12 cellular contexts compared by ENCODE assay signal in genomic region chr3:159860727-159861126, GRCh38. TPM values are rescaled to one million over a fixed set of nuclear protein-coding genes. Genes with fewer than 3 reads are reported as not detected.
DNase-seq lines count a peak whose midpoint lies in the region; ATAC-seq and TF ChIP-seq lines count a peak whose summit lies in the region.
"Had no signal": no experiment of that assay in that cellular context is flagged by ENCODE, and none has a peak within 500 bp of the region (broad histone marks: within the 10 kb centered on the region; RNA-seq: fewer than 3 reads in every experiment).

No MANE protein-coding gene starts in this region.

- CTCF ChIA-PET in activated CD8-positive, alpha-beta memory T cell treated with anti-CD3 and anti-CD28 coated beads, Interleukin-2, amount 10 ng/mL, durations not matched to agents 7 days and 5 days (lab: Charles Lee), result no interaction called here

- H3K27ac Mint-ChIP-seq in osteocyte (ENCODE audit: unreplicated experiment), result peak overlapping the region; percentile 82
- H3K27ac Mint-ChIP-seq in activated CD8-positive, alpha-beta memory T cell treated with anti-CD3 and anti-CD28 coated beads, Interleukin-2, amount 10 ng/mL, durations not matched to agents 7 days and 5 days, result no peak overlapping the region
- H3K27ac Mint-ChIP-seq in activated CD4-positive, alpha-beta T cell treated with anti-CD3 and anti-CD28 coated beads, Interleukin-2, amount 10 ng/mL, durations not matched to agents 24 days and 14 days, result no peak overlapping the region

- H3K27me3 ChIP-seq in H7 (ENCODE audit: control insufficient read depth, insufficient read depth, low read length), result no peaks in the 10 kb centered on the region
- H3K27me3 ChIP-seq: thyroid gland had no signal

- H3K9me3 Mint-ChIP-seq in osteocyte (ENCODE audit: unreplicated experiment), result no peaks in the 10 kb centered on the region
- H3K9me3 Mint-ChIP-seq in activated CD8-positive, alpha-beta memory T cell treated with anti-CD3 and anti-CD28 coated beads, Interleukin-2, amount 10 ng/mL, durations not matched to agents 7 days and 5 days (ENCODE audit: low read depth), result no peaks in the 10 kb centered on the region
- no peaks in the 10 kb centered on the region for H3K9me3 Mint-ChIP-seq in activated CD4-positive, alpha-beta T cell treated with anti-CD3 and anti-CD28 coated beads, Interleukin-2, amount 10 ng/mL, durations not matched to agents 24 days and 14 days
- H3K9me3 Mint-ChIP-seq: CD4-positive, CD25-positive, alpha-beta regulatory T cell had no signal

- H3K4me1 Mint-ChIP-seq in osteocyte (ENCODE audit: unreplicated experiment), result peaks cover 57% of the 10 kb centered on the region
- H3K4me1 Mint-ChIP-seq in activated CD8-positive, alpha-beta memory T cell treated with anti-CD3 and anti-CD28 coated beads, Interleukin-2, amount 10 ng/mL, durations not matched to agents 7 days and 5 days, result peaks cover 8% of the 10 kb centered on the region
- H3K4me1 Mint-ChIP-seq in activated CD4-positive, alpha-beta T cell treated with anti-CD3 and anti-CD28 coated beads, Interleukin-2, amount 10 ng/mL, durations not matched to agents 24 days and 14 days, result peaks cover 3% of the 10 kb centered on the region
- H3K4me1 Mint-ChIP-seq: CD4-positive, CD25-positive, alpha-beta regulatory T cell had no signal

- no peak for TF ChIP-seq CTCF in NB4 (IDR thresholded peaks at IDR 0.05; ENCODE audit: low read depth, low read length)
- TF ChIP-seq CTCF in choroid plexus epithelial cell (conservative IDR thresholded peaks at IDR 0.05; ENCODE audit: low read depth, low read length), result no peak
- TF ChIP-seq CTCF in osteocyte (IDR thresholded peaks at IDR 0.05), result no peak
- TF ChIP-seq CTCF in GM13977 (IDR thresholded peaks at IDR 0.05; ENCODE audit: extremely low read depth, insufficient read depth, missing control alignments), result no peak

- TF ChIP-seq POLR2A in NB4 (IDR thresholded peaks at IDR 0.05; ENCODE audit: extremely low read depth, insufficient read length), result no peak

- no peaks in the 10 kb centered on the region for H3K36me3 ChIP-seq in H7 (replicated peaks; ENCODE audit: control insufficient read depth, insufficient read depth, low read length)
- H3K36me3 ChIP-seq: thyroid gland had no signal

- no peaks in the 10 kb centered on the region for H3K27me3 Mint-ChIP-seq in osteocyte (ENCODE audit: unreplicated experiment)
- H3K27me3 Mint-ChIP-seq in activated CD8-positive, alpha-beta memory T cell treated with anti-CD3 and anti-CD28 coated beads, Interleukin-2, amount 10 ng/mL, durations not matched to agents 7 days and 5 days, result peaks cover 41% of the 10 kb centered on the region
- H3K27me3 Mint-ChIP-seq in activated CD4-positive, alpha-beta T cell treated with anti-CD3 and anti-CD28 coated beads, Interleukin-2, amount 10 ng/mL, durations not matched to agents 24 days and 14 days, result peaks cover 29% of the 10 kb centered on the region

- no peaks in the 10 kb centered on the region for H3K36me3 Mint-ChIP-seq in osteocyte (ENCODE audit: unreplicated experiment)
- H3K36me3 Mint-ChIP-seq in activated CD8-positive, alpha-beta memory T cell treated with anti-CD3 and anti-CD28 coated beads, Interleukin-2, amount 10 ng/mL, durations not matched to agents 7 days and 5 days, result no peaks in the 10 kb centered on the region
- H3K36me3 Mint-ChIP-seq in activated CD4-positive, alpha-beta T cell treated with anti-CD3 and anti-CD28 coated beads, Interleukin-2, amount 10 ng/mL, durations not matched to agents 24 days and 14 days (ENCODE audit: low read depth), result no peaks in the 10 kb centered on the region
- H3K36me3 Mint-ChIP-seq: CD4-positive, CD25-positive, alpha-beta regulatory T cell had no signal

- no peak overlapping the region for H3K4me3 Mint-ChIP-seq in osteocyte (ENCODE audit: unreplicated experiment)
- H3K4me3 Mint-ChIP-seq in activated CD8-positive, alpha-beta memory T cell treated with anti-CD3 and anti-CD28 coated beads, Interleukin-2, amount 10 ng/mL, durations not matched to agents 7 days and 5 days, result no peak overlapping the region
- no peak overlapping the region for H3K4me3 Mint-ChIP-seq in activated CD4-positive, alpha-beta T cell treated with anti-CD3 and anti-CD28 coated beads, Interleukin-2, amount 10 ng/mL, durations not matched to agents 24 days and 14 days
- H3K4me3 Mint-ChIP-seq: CD4-positive, CD25-positive, alpha-beta regulatory T cell had no signal

- intact Hi-C loops in activated CD4-positive, alpha-beta T cell treated with anti-CD3 and anti-CD28 coated beads, Interleukin-2, amount 10 ng/mL, durations not matched to agents 24 days and 14 days (cut with micrococcal nuclease), result no loop called here

- peak; percentile 40 for ATAC-seq in GM21447 (IDR thresholded peaks at IDR 0.05; ENCODE audit: unreplicated experiment)
- ATAC-seq in activated CD8-positive, alpha-beta memory T cell treated with anti-CD3 and anti-CD28 coated beads, Interleukin-2, amount 10 ng/mL, durations not matched to agents 7 days and 5 days, result no peak

- DNase-seq in NB4 (ENCODE audit: low read depth) (peak; percentile 7), choroid plexus epithelial cell (ENCODE audit: low read depth) (peak; percentile 40), osteocyte (ENCODE audit: extremely low spot score, unreplicated experiment) (no peak), GM13977 (ENCODE audit: low spot score) (no peak), H7 (no peak)
- no peak for DNase-seq in activated CD8-positive, alpha-beta memory T cell treated with anti-CD3 and anti-CD28 coated beads, Interleukin-2, amount 10 ng/mL, durations not matched to agents 7 days and 5 days
- no peak for DNase-seq in activated CD4-positive, alpha-beta T cell treated with anti-CD3 and anti-CD28 coated beads, Interleukin-2, amount 10 ng/mL, durations not matched to agents 24 days and 14 days
- DNase-seq: anterior cingulate cortex; CD4-positive, CD25-positive, alpha-beta regulatory T cell; posterior cingulate gyrus; thyroid gland had no signal

- in situ Hi-C loops in GM13977 (cut with MboI; ENCODE audit: low pct_unique_long_range_greater_than_20kb, low sequenced_read_pairs, unreplicated experiment), result no loop called here

- H3K4me3 ChIP-seq in NB4 (ENCODE audit: low read depth, low read length) (no peak overlapping the region), choroid plexus epithelial cell (ENCODE audit: low read depth, low read length) (no peak overlapping the region), H7 (ENCODE audit: insufficient read depth, low read depth, low read length) (no peak overlapping the region)
- H3K4me3 ChIP-seq: thyroid gland had no signal

RNA-seq across cellular contexts. Expression of gene SCHIP1, which starts 21.1 kb away (rescaled TPM):
- 3.5 and 5.9 TPM in 2 replicates for total RNA-seq in osteocyte
- total RNA-seq in H7 (2014; rRNA removed; shearing (Covaris generic)), result 0.52 and 0.74 TPM in 2 replicates
- under 1 TPM; 0.23 to 0.41 TPM for total RNA-seq in activated CD8-positive, alpha-beta memory T cell treated with anti-CD3 and anti-CD28 coated beads, Interleukin-2, amount 10 ng/mL, durations not matched to agents 7 days and 5 days
- 0.05 TPM in 1 of 2 replicates, not detected in the other for total RNA-seq in activated CD4-positive, alpha-beta T cell treated with anti-CD3 and anti-CD28 coated beads, Interleukin-2, amount 10 ng/mL, durations not matched to agents 24 days and 14 days
- total RNA-seq: CD4-positive, CD25-positive, alpha-beta regulatory T cell had no signal

Comparison
In these comparisons a context has a peak if more than half of its experiments do, and no peak if none do; other contexts are left out.
1. DNase-seq: peak in NB4 (single experiment) and choroid plexus epithelial cell (single experiment); none in osteocyte (single experiment), GM13977 (single experiment), H7 (single experiment), activated CD8-positive, alpha-beta memory T cell treated with anti-CD3 and anti-CD28 coated beads, Interleukin-2, amount 10 ng/mL, durations not matched to agents 7 days and 5 days (single experiment) and activated CD4-positive, alpha-beta T cell treated with anti-CD3 and anti-CD28 coated beads, Interleukin-2, amount 10 ng/mL, durations not matched to agents 24 days and 14 days (single experiment).